10 cellular contexts compared by ENCODE assay signal in genomic region chr6:154410215-154410614, GRCh38. TPM values are rescaled to one million over a fixed set of nuclear protein-coding genes. Genes with fewer than 3 reads are reported as not detected.
DNase-seq lines count a peak whose midpoint lies in the region; ATAC-seq, FAIRE-seq and TF ChIP-seq lines count a peak whose summit lies in the region.
"Had no signal": no experiment of that assay in that cellular context is flagged by ENCODE, and none has a peak within 500 bp of the region (broad histone marks: within the 10 kb centered on the region; RNA-seq: fewer than 3 reads in every experiment).

No MANE protein-coding gene starts in this region.

- TF ChIP-seq POLR2A in adrenal gland (IDR thresholded peaks at IDR 0.05): no peak
- no peak for TF ChIP-seq POLR2A in gastrocnemius medialis (IDR thresholded peaks at IDR 0.05)
- TF ChIP-seq POLR2A in GM12892 (IDR thresholded peaks at IDR 0.05; ENCODE audit: low read depth, low read length): no peak

- H3K4me3 ChIP-seq in adrenal gland (no peak overlapping the region), gastrocnemius medialis (no peak overlapping the region)

- CTCF ChIA-PET in activated CD4-positive, alpha-beta T cell treated with anti-CD3 and anti-CD28 coated beads for 36 hours (lab: Charles Lee): no interaction called here

- H3K27me3 ChIP-seq in adrenal gland: no peaks in the 10 kb centered on the region
- H3K27me3 ChIP-seq in gastrocnemius medialis: no peaks in the 10 kb centered on the region

- no peak for DNase-seq in adrenal gland
- DNase-seq in left ventricle myocardium superior: no peak
- DNase-seq in gastrocnemius medialis: no peak
- no peak for DNase-seq in GM12892 (ENCODE audit: insufficient read length)
- no peak for DNase-seq in putamen (ENCODE audit: low spot score)
- DNase-seq in activated CD4-positive, alpha-beta T cell treated with anti-CD3 and anti-CD28 coated beads for 36 hours: no peak
- DNase-seq: activated CD4-positive, alpha-beta T cell treated with anti-CD3 and anti-CD28 coated beads, Interleukin-2, amount 10 ng/mL, durations not matched to agents 7 days and 5 days had no signal

- intact Hi-C loops in adrenal gland (cut with DNase I) (no loop called here), left ventricle myocardium superior (cut with micrococcal nuclease) (no loop called here), gastrocnemius medialis (cut with DNase I; ENCODE audit: low total_unique reads) (no loop called here)
- intact Hi-C loops in activated CD4-positive, alpha-beta T cell treated with anti-CD3 and anti-CD28 coated beads for 36 hours (cut with DNase I, micrococcal nuclease): loop anchor here (1.0 to 2.0 kb wide), 3 partner anchors 55 to 255 kb away; no protein-coding TSS in a partner anchor

- no peaks in the 10 kb centered on the region for H3K9me3 Mint-ChIP-seq in activated CD4-positive, alpha-beta T cell treated with anti-CD3 and anti-CD28 coated beads for 36 hours (ENCODE audit: low read depth)
- H3K9me3 Mint-ChIP-seq: activated CD4-positive, alpha-beta T cell treated with anti-CD3 and anti-CD28 coated beads, Interleukin-2, amount 10 ng/mL, durations not matched to agents 7 days and 5 days had no signal

- H3K27me3 Mint-ChIP-seq in activated CD4-positive, alpha-beta T cell treated with anti-CD3 and anti-CD28 coated beads for 36 hours: peaks cover 14% of the 10 kb centered on the region
- H3K27me3 Mint-ChIP-seq: CD4-positive, CD25-positive, alpha-beta regulatory T cell had no signal

- 44 to 58% (median 53%) methylated on average over 6 of the region's 6 CpGs for WGBS in adrenal gland, 4 donors

- ATAC-seq in GM18868 (IDR thresholded peaks at IDR 0.05; ENCODE audit: unreplicated experiment) (peak; percentile 20), left ventricle myocardium superior (peak; percentile 49), gastrocnemius medialis (peak; percentile 12 to 29), HG03159 (IDR thresholded peaks at IDR 0.05; ENCODE audit: unreplicated experiment) (no peak)
- no peak for ATAC-seq in activated CD4-positive, alpha-beta T cell treated with anti-CD3 and anti-CD28 coated beads for 36 hours

- in situ Hi-C loops in gastrocnemius medialis (cut with MboI; ENCODE audit: low sequenced_read_pairs in 4 of 4): loop anchor here (5.0 to 25.0 kb wide), 4 partner anchors 102 to 255 kb away; partner anchors contain the start of gene CNKSR3 (in 1 of the 4)

- peaks cover 14 to 25% of the 10 kb centered on the region in 2 donors for H3K4me1 ChIP-seq in adrenal gland (replicated peaks in 1 of 2)
- peaks cover 24 to 29% of the 10 kb centered on the region in 2 donors for H3K4me1 ChIP-seq in gastrocnemius medialis

- no peak overlapping the region for H3K27ac Mint-ChIP-seq in activated CD4-positive, alpha-beta T cell treated with anti-CD3 and anti-CD28 coated beads for 36 hours
- H3K27ac Mint-ChIP-seq: activated CD4-positive, alpha-beta T cell treated with anti-CD3 and anti-CD28 coated beads, Interleukin-2, amount 10 ng/mL, durations not matched to agents 7 days and 5 days; CD4-positive, CD25-positive, alpha-beta regulatory T cell had no signal

- no peaks in the 10 kb centered on the region for H3K36me3 Mint-ChIP-seq in activated CD4-positive, alpha-beta T cell treated with anti-CD3 and anti-CD28 coated beads for 36 hours (ENCODE audit: low read depth)
- H3K36me3 Mint-ChIP-seq: CD4-positive, CD25-positive, alpha-beta regulatory T cell had no signal

- peaks cover 13% of the 10 kb centered on the region for H3K4me1 Mint-ChIP-seq in activated CD4-positive, alpha-beta T cell treated with anti-CD3 and anti-CD28 coated beads for 36 hours

- H3K27ac ChIP-seq in adrenal gland: peak overlapping the region in 3 of 5 donors; percentile 23 to 75 (median 48)
- peak overlapping the region; percentile 73 to 85 (median 81) for H3K27ac ChIP-seq in gastrocnemius medialis

- POLR2A ChIA-PET in activated CD4-positive, alpha-beta T cell treated with anti-CD3 and anti-CD28 coated beads for 36 hours (lab: Charles Lee): no interaction called here

- no peak for TF ChIP-seq CTCF in adrenal gland (IDR thresholded peaks at IDR 0.05)
- no peak for TF ChIP-seq CTCF in gastrocnemius medialis (IDR thresholded peaks at IDR 0.05 in 4 of 5, conservative IDR thresholded peaks at IDR 0.05 in 1 of 5)

- H3K36me3 ChIP-seq in adrenal gland (replicated peaks in 1 of 2) (no peaks in the 10 kb centered on the region), gastrocnemius medialis (no peaks in the 10 kb centered on the region)

- no peak overlapping the region for H3K4me3 Mint-ChIP-seq in activated CD4-positive, alpha-beta T cell treated with anti-CD3 and anti-CD28 coated beads for 36 hours
- H3K4me3 Mint-ChIP-seq: activated CD4-positive, alpha-beta T cell treated with anti-CD3 and anti-CD28 coated beads, Interleukin-2, amount 10 ng/mL, durations not matched to agents 7 days and 5 days; CD4-positive, CD25-positive, alpha-beta regulatory T cell had no signal

- H3K9me3 ChIP-seq in adrenal gland (replicated peaks in 1 of 3) (no peaks in the 10 kb centered on the region), gastrocnemius medialis (no peaks in the 10 kb centered on the region)

- FAIRE-seq in GM12892 (lab: Jason Lieb, UNC): no peak

RNA-seq across cellular contexts. Expression of gene IPCEF1, which starts 53.6 kb away (rescaled TPM):
- 1 to 10 TPM in 3 of 8 donors, under 1 TPM in 4, not detected in 1; 0.28 to 1.2 (median 0.93) TPM for total RNA-seq in adrenal gland
- under 1 TPM; 0.07 to 0.62 (median 0.16) TPM for polyA plus RNA-seq in adrenal gland
- total RNA-seq in left ventricle myocardium superior: 1.7 TPM
- total RNA-seq in gastrocnemius medialis: under 1 TPM in 2 of 4 donors, not detected in 2; 0.24 to 0.85 TPM
- polyA plus RNA-seq in GM12892 (2012; ENCODE audit: missing spikeins): 0.85 TPM
- total RNA-seq in activated CD4-positive, alpha-beta T cell treated with anti-CD3 and anti-CD28 coated beads for 36 hours: 10 to 100 TPM; 10.9 to 11.6 TPM

Comparison
In these comparisons a context has a peak if more than half of its experiments do, and no peak if none do; other contexts are left out.
1. ATAC-seq: peak in GM18868 (single experiment), left ventricle myocardium superior (single experiment) and gastrocnemius medialis (2 of 2); none in HG03159 (single experiment) and activated CD4-positive, alpha-beta T cell treated with anti-CD3 and anti-CD28 coated beads for 36 hours (single experiment).
2. intact Hi-C loops: an anchor here in activated CD4-positive, alpha-beta T cell treated with anti-CD3 and anti-CD28 coated beads for 36 hours (1.0 to 2.0 kb wide); none called in adrenal gland, left ventricle myocardium superior and gastrocnemius medialis.